ENCODE assay signal across 8 cellular contexts in the genomic region with DNA sequence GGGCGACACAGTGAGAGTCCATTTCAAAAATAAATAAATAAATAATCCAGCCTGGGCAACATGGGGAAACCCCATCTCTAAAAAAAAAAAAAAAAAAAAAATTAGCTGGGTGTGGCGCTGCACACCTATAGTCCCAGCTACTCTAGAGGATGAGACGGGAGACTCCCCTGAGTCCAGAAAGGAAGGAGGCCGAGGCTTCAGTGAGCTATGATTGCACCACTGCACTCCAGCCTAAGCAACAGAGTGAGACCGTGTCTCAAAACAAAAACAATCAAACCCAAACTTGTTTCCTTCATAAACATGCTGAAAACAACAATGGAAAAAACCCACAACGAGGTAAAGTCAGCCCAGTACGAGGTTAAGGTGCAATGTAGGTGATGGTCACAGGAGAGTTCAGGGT. TPM values are rescaled to one million over a fixed set of nuclear protein-coding genes. Genes with fewer than 3 reads are reported as not detected.
DNase-seq lines count a peak whose midpoint lies in the region; ATAC-seq and TF ChIP-seq lines count a peak whose summit lies in the region.

No MANE protein-coding gene starts in this region.

- H3K27me3 ChIP-seq in RWPE2 (ENCODE audit: insufficient read depth, poor library complexity, severe bottlenecking) = no peaks in the 10 kb centered on the region

- H3K4me1 ChIP-seq in RWPE2 (ENCODE audit: insufficient read depth, poor library complexity, severe bottlenecking) = peaks cover 3% of the 10 kb centered on the region

- ATAC-seq in RWPE2 (ENCODE audit: low read depth) (no peak), GM21528 (IDR thresholded peaks at IDR 0.05; ENCODE audit: low FRiP score, unreplicated experiment) (no peak)

- H3K4me3 ChIP-seq in GM12875 (ENCODE audit: low read depth, low read length) (peak overlapping the region; percentile 97), RWPE2 (ENCODE audit: severe bottlenecking) (peak overlapping the region; percentile 99)

- H3K36me3 ChIP-seq in RWPE2 (ENCODE audit: low read depth) = peaks cover 38% of the 10 kb centered on the region

- no peaks in the 10 kb centered on the region for H3K9me3 ChIP-seq in RWPE2 (ENCODE audit: severe bottlenecking)

- no peak for TF ChIP-seq CTCF in GM12875 (IDR thresholded peaks at IDR 0.05; ENCODE audit: borderline replicate concordance, insufficient read depth, low read depth, low read length)
- no peak for TF ChIP-seq CTCF in RWPE2 (IDR thresholded peaks at IDR 0.05; ENCODE audit: poor library complexity, severe bottlenecking)

- DNase-seq in RWPE2 (ENCODE audit: low spot score) (no peak), fibroblast of gingiva (ENCODE audit: low read depth) (peak; percentile 36), renal cortical epithelial cell (ENCODE audit: low read depth) (peak; percentile 18), Kasumi-1 (lab: John Stamatoyannopoulos, UW) (no peak), mucosa of gallbladder (ENCODE audit: low spot score) (no peak)
- no peak for DNase-seq in stimulated activated CD4-positive, alpha-beta T cell treated with anti-CD3 and anti-CD28 coated beads, Interleukin-2, amount 100 ng/mL, for 24 hours

- peak overlapping the region; percentile 58 for H3K27ac ChIP-seq in RWPE2 (ENCODE audit: poor library complexity, severe bottlenecking)

RNA-seq across cellular contexts. Expression of a gene that starts 1.2 kb away (rescaled TPM):
- total RNA-seq in renal cortical epithelial cell = 3.5 and 10.0 TPM in 2 replicates
- total RNA-seq in mucosa of gallbladder = 12.1 TPM

RNA-seq across cellular contexts. Expression of a gene that starts 8.8 kb away (rescaled TPM):
- total RNA-seq in renal cortical epithelial cell (not detected in 2 replicates), mucosa of gallbladder (0.46 TPM)

RNA-seq across cellular contexts. Expression of a gene that starts 19.7 kb away (rescaled TPM):
- 4.8 and 22.4 TPM in 2 replicates for total RNA-seq in renal cortical epithelial cell
- 52.4 TPM for total RNA-seq in mucosa of gallbladder

Comparison
In these comparisons a context has a peak if more than half of its experiments do, and no peak if none do; other contexts are left out.
1. DNase-seq: peak in fibroblast of gingiva (single experiment) and renal cortical epithelial cell (single experiment); none in RWPE2 (single experiment), Kasumi-1 (0 of 2), mucosa of gallbladder (single experiment) and stimulated activated CD4-positive, alpha-beta T cell treated with anti-CD3 and anti-CD28 coated beads, Interleukin-2, amount 100 ng/mL, for 24 hours (0 of 2).